1 cellular context compared by ENCODE assay signal in the genomic region with DNA sequence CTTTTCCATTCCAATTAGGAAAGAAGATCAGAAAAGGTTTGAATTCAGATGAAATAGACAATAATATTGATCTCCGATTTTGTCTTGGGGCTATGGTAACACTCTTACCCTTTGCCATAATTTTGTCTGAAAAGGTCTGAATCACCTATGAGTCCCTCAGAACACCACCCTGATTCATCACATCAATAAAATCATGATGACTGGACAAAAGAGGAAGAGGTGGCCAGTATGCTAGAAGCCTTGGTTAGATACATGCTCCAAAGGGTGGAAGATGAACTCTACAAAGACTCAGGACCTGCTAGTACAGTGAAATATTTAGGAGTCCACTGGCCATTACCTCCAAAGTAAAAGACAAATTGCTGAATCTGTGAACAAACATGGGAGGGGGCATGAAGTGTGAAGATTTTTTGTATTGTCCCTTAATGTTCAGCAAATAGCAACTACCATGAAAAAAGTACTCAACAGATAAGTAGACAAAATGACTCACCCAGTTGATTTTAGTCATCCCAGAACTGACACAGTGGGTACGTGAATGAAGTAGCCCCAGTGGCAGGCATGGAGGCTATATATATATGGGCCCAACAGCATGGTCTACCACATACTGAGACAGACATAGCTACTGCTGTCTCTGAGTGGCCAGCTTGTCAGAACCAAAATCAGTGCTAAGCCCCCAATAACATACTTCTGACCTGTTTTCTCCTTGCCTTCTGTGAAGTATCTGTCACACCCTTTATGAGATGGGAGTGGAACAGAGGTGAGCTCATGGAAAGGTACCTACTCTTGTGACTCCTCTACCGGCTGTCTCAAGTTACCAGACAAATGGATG.
TF ChIP-seq lines count a peak whose summit lies in the region.

No MANE protein-coding gene starts in this region.

TF ChIP-seq in H1, 55 proteins besides CTCF, POLR2A, EP300 and RAD21 (continued from another document):
- TF ChIP-seq TCF12 (IDR thresholded peaks at IDR 0.05; ENCODE audit: low read depth, low read length) (no peak), KDM4A (IDR thresholded peaks at IDR 0.05; ENCODE audit: low read depth, low read length, severe bottlenecking) (no peak), CTBP2 (IDR thresholded peaks at IDR 0.05; ENCODE audit: borderline replicate concordance, insufficient read depth, insufficient read length, low read length) (no peak), GABPA (IDR thresholded peaks at IDR 0.05; ENCODE audit: borderline replicate concordance, insufficient read depth, low read length) (no peak)
